1 cellular context compared by ENCODE assay signal in genomic region chr6:912871-913663, GRCh38.
TF ChIP-seq lines count a peak whose summit lies in the region.

No MANE protein-coding gene starts in this region.

TF ChIP-seq in HepG2, 621 proteins besides CTCF, POLR2A, EP300 and RAD21 (continued from another document):
- 0 out of 2 replicates have a peak, but pooled peaks have one; percentile 26 for TF ChIP-seq POGK (CRISPR knock-in tag; conservative IDR thresholded peaks at IDR 0.05)
- no peak for TF ChIP-seq ZNF609 (CRISPR knock-in tag; IDR thresholded peaks at IDR 0.05; ENCODE audit: borderline replicate concordance)
